ENCODE assay signal across 1 cellular context in genomic region chr4:170097681-170098080, GRCh38.
TF ChIP-seq lines count a peak whose summit lies in the region.

No MANE protein-coding gene starts in this region.

TF ChIP-seq in SK-N-SH, 30 proteins besides CTCF, POLR2A, EP300 and RAD21 (continued from another document):
- no peak for TF ChIP-seq GATA2 (CRISPR knock-in tag; IDR thresholded peaks at IDR 0.05)
- TF ChIP-seq FOSL2 (IDR thresholded peaks at IDR 0.05; ENCODE audit: borderline replicate concordance, low read depth), result no peak
- TF ChIP-seq RFX5 (IDR thresholded peaks at IDR 0.05; ENCODE audit: low read length), result no peak
- TF ChIP-seq TEAD4 (IDR thresholded peaks at IDR 0.05; ENCODE audit: borderline replicate concordance, insufficient read depth), result no peak
- TF ChIP-seq FOXJ3 (CRISPR knock-in tag; IDR thresholded peaks at IDR 0.05), result no peak
- TF ChIP-seq, protein P1, sequence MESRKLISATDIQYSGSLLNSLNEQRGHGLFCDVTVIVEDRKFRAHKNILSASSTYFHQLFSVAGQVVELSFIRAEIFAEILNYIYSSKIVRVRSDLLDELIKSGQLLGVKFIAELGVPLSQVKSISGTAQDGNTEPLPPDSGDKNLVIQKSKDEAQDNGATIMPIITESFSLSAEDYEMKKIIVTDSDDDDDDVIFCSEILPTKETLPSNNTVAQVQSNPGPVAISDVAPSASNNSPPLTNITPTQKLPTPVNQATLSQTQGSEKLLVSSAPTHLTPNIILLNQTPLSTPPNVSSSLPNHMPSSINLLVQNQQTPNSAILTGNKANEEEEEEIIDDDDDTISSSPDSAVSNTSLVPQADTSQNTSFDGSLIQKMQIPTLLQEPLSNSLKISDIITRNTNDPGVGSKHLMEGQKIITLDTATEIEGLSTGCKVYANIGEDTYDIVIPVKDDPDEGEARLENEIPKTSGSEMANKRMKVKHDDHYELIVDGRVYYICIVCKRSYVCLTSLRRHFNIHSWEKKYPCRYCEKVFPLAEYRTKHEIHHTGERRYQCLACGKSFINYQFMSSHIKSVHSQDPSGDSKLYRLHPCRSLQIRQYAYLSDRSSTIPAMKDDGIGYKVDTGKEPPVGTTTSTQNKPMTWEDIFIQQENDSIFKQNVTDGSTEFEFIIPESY (IDR thresholded peaks at IDR 0.05; ENCODE audit: borderline replicate concordance, low read depth), result no peak
- TF ChIP-seq EZH2phosphoT487 (IDR thresholded peaks at IDR 0.05; ENCODE audit: borderline replicate concordance, low read depth), result no peak
